Comparison of ENCODE assay signal across 22 cellular contexts in the genomic region with DNA sequence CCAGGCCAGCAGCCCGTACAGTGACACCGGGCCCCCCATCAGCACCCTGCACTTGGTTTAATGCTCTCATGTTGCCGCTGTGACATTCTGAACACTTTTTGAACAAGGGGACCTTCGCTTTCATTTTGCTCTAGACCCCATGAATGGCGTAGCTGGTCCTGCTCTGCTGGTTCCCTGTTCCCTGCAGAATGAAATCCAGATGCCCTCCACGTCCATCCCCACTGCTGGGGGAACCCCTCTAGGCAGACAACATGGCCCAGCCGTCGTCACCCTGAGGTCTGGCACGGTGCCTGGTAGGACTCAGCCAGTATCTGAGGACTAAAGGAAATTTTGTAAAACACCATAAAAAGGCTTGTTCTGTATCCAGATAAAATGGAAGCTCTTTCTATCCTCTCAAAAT.
"Had no signal": no experiment of that assay in that cellular context is flagged by ENCODE, and none has a peak within 500 bp of the region (broad histone marks: within the 10 kb centered on the region; RNA-seq: fewer than 3 reads in every experiment).

No MANE protein-coding gene starts in this region.

- H3K4me3 ChIP-seq: prostate gland, skin epidermis, stomach, vagina had no signal

- H3K4me1 ChIP-seq: prostate gland, stomach, vagina had no signal

- H3K27ac ChIP-seq: epithelial cell of prostate, prostate gland, skin epidermis, stomach, vagina had no signal

- H3K27me3 Mint-ChIP-seq: activated CD8-positive, alpha-beta T cell treated with anti-CD3 and anti-CD28 coated beads for 36 hours had no signal

- H3K27me3 ChIP-seq: stomach, vagina had no signal

- H3K27ac Mint-ChIP-seq: activated CD8-positive, alpha-beta T cell treated with anti-CD3 and anti-CD28 coated beads for 36 hours; activated naive CD4-positive, alpha-beta T cell treated with anti-CD3 and anti-CD28 coated beads for 36 hours; endodermal cell; natural killer cell; stimulated activated effector memory CD8-positive, alpha-beta T cell treated with anti-CD3 and anti-CD28 coated beads, Interleukin-12 subunit alpha, Interleukin-12 subunit beta, amount 100 ng/mL, for 72 hours had no signal

- DNase-seq: activated CD4-positive, alpha-beta T cell treated with anti-CD3 and anti-CD28 coated beads for 48 hours; activated CD4-positive, CD25-positive, alpha-beta regulatory T cell; activated CD8-positive, alpha-beta T cell treated with anti-CD3 and anti-CD28 coated beads for 36 hours; activated naive CD4-positive, alpha-beta T cell treated with anti-CD3 and anti-CD28 coated beads for 36 hours; activated T-cell treated with anti-CD3 and anti-CD28 coated beads, Interleukin-2, amount 50 U/mL, for 1 hour; anterior cingulate cortex; endodermal cell; foreskin melanocyte; glutamatergic neuron; hippocampal formation; left cardiac atrium; natural killer cell; occipital lobe; right cardiac atrium; stimulated activated CD4-positive, alpha-beta T cell treated with anti-CD3 and anti-CD28 coated beads, Interleukin-4, amount 100 ng/mL, for 1 hour; stomach; trophoblast cell had no signal

- H3K9me3 ChIP-seq: prostate gland, stomach, vagina had no signal

- H3K36me3 ChIP-seq: prostate gland, stomach, vagina had no signal

- H3K36me3 Mint-ChIP-seq: natural killer cell; stimulated activated effector memory CD8-positive, alpha-beta T cell treated with anti-CD3 and anti-CD28 coated beads, Interleukin-12 subunit alpha, Interleukin-12 subunit beta, amount 100 ng/mL, for 72 hours had no signal

- H3K4me3 Mint-ChIP-seq: activated CD8-positive, alpha-beta T cell treated with anti-CD3 and anti-CD28 coated beads for 36 hours; activated naive CD4-positive, alpha-beta T cell treated with anti-CD3 and anti-CD28 coated beads for 36 hours; endodermal cell; natural killer cell; stimulated activated effector memory CD8-positive, alpha-beta T cell treated with anti-CD3 and anti-CD28 coated beads, Interleukin-12 subunit alpha, Interleukin-12 subunit beta, amount 100 ng/mL, for 72 hours had no signal

- H3K9me3 Mint-ChIP-seq: activated CD8-positive, alpha-beta T cell treated with anti-CD3 and anti-CD28 coated beads for 36 hours; activated naive CD4-positive, alpha-beta T cell treated with anti-CD3 and anti-CD28 coated beads for 36 hours; endodermal cell; natural killer cell; stimulated activated effector memory CD8-positive, alpha-beta T cell treated with anti-CD3 and anti-CD28 coated beads, Interleukin-12 subunit alpha, Interleukin-12 subunit beta, amount 100 ng/mL, for 72 hours had no signal
